Comparison of ENCODE assay signal across 17 cellular contexts in genomic region chr3:72618739-72619138, GRCh38.
"Had no signal": no experiment of that assay in that cellular context is flagged by ENCODE, and none has a peak within 500 bp of the region (broad histone marks: within the 10 kb centered on the region; RNA-seq: fewer than 3 reads in every experiment).

No MANE protein-coding gene starts in this region.

- H3K36me3 Mint-ChIP-seq: mesothelial cell of epicardium, neural progenitor cell had no signal

- H3K27me3 ChIP-seq: brain microvascular endothelial cell, neural progenitor cell, pancreas, uterus had no signal

- H3K4me3 Mint-ChIP-seq: activated CD4-positive, alpha-beta memory T cell treated with anti-CD3 and anti-CD28 coated beads, Interleukin-2, amount 10 ng/mL, durations not matched to agents 7 days and 5 days; activated CD4-positive, alpha-beta T cell treated with anti-CD3 and anti-CD28 coated beads for 36 hours; activated naive CD8-positive, alpha-beta T cell treated with anti-CD3 and anti-CD28 coated beads for 36 hours; endodermal cell; mesothelial cell of epicardium; neural progenitor cell had no signal

- ATAC-seq: activated CD4-positive, alpha-beta T cell treated with anti-CD3 and anti-CD28 coated beads for 36 hours; pancreas had no signal

- H3K4me1 ChIP-seq: pancreas, uterus had no signal

- H3K27ac ChIP-seq: brain microvascular endothelial cell, neural progenitor cell, pancreas, uterus had no signal

- H3K27ac Mint-ChIP-seq: activated CD4-positive, alpha-beta memory T cell treated with anti-CD3 and anti-CD28 coated beads, Interleukin-2, amount 10 ng/mL, durations not matched to agents 7 days and 5 days; activated CD4-positive, alpha-beta T cell treated with anti-CD3 and anti-CD28 coated beads for 36 hours; activated naive CD8-positive, alpha-beta T cell treated with anti-CD3 and anti-CD28 coated beads for 36 hours; endodermal cell; mesothelial cell of epicardium; neural progenitor cell had no signal

- H3K9me3 ChIP-seq: pancreas, uterus had no signal

- H3K4me3 ChIP-seq: neural progenitor cell, pancreas, uterus had no signal

- H3K9me3 Mint-ChIP-seq: endodermal cell, neural progenitor cell had no signal

- H3K9ac ChIP-seq: neural progenitor cell had no signal

- H3K36me3 ChIP-seq: brain microvascular endothelial cell, neural progenitor cell, pancreas, uterus had no signal

- DNase-seq: activated CD4-positive, alpha-beta memory T cell treated with anti-CD3 and anti-CD28 coated beads, Interleukin-2, amount 10 ng/mL, durations not matched to agents 7 days and 5 days; activated CD4-positive, alpha-beta T cell treated with anti-CD3 and anti-CD28 coated beads for 36 hours; activated gamma-delta T cell treated with Interleukin-2 at 50 U/mL for 16 hours; activated naive CD8-positive, alpha-beta T cell treated with anti-CD3 and anti-CD28 coated beads for 36 hours; activated T-cell treated with anti-CD3 and anti-CD28 coated beads, Interleukin-2, amount 50 U/mL, for 48 hours; brain microvascular endothelial cell; dermis blood vessel endothelial cell; endodermal cell; hypothalamus; kidney glomerular epithelial cell; pancreas; retina; stimulated activated CD4-positive, alpha-beta T cell treated with anti-CD3 and anti-CD28 coated beads, Interleukin-15, amount 100 ng/mL, for 24 hours; stimulated activated CD4-positive, alpha-beta T cell treated with anti-CD3 and anti-CD28 coated beads, Interleukin-4, amount 100 ng/mL, for 4 hours; uterus had no signal

- H3K27me3 Mint-ChIP-seq: activated CD4-positive, alpha-beta memory T cell treated with anti-CD3 and anti-CD28 coated beads, Interleukin-2, amount 10 ng/mL, durations not matched to agents 7 days and 5 days; activated CD4-positive, alpha-beta T cell treated with anti-CD3 and anti-CD28 coated beads for 36 hours; activated naive CD8-positive, alpha-beta T cell treated with anti-CD3 and anti-CD28 coated beads for 36 hours had no signal

- H3K4me2 ChIP-seq: neural progenitor cell had no signal
